In genomic region chr13:42671502-42671901, GRCh38 we compare ENCODE assay signal across 26 cellular contexts.
"Had no signal": no experiment of that assay in that cellular context is flagged by ENCODE, and none has a peak within 500 bp of the region (broad histone marks: within the 10 kb centered on the region; RNA-seq: fewer than 3 reads in every experiment).

No MANE protein-coding gene starts in this region.

- H3K4me1 ChIP-seq: parathyroid adenoma, psoas muscle, right lobe of liver, sigmoid colon, stomach, thyroid gland, tibial nerve, upper lobe of left lung, vagina had no signal

- DNase-seq: naive thymus-derived CD8-positive, alpha-beta T cell; nephron progenitor cell; occipital lobe; ovary; posterior cingulate gyrus; psoas muscle; right lobe of liver; sigmoid colon; small intestine; stimulated activated CD4-positive, alpha-beta T cell treated with anti-CD3 and anti-CD28 coated beads, Interleukin-15, amount 100 ng/mL, for 24 hours; stimulated activated CD4-positive, alpha-beta T cell treated with anti-CD3 and anti-CD28 coated beads, Interleukin-2, amount 100 ng/mL, for 24 hours; stimulated activated CD4-positive, alpha-beta T cell treated with anti-CD3 and anti-CD28 coated beads, Interleukin-2, amount 100 ng/mL, for 48 hours; stimulated activated CD4-positive, alpha-beta T cell treated with anti-CD3 and anti-CD28 coated beads, Interleukin-4, amount 100 ng/mL, for 24 hours; stimulated activated naive B cell treated with anti-CD40 and anti-IgM and Interleukin-4, amounts not matched to agents 10 μg/mL and 1 μg/mL and 100 μg/mL, for 72 hours; stimulated activated naive CD4-positive, alpha-beta T cell treated with Interleukin-2 at 50 U/mL for 16 hours; stomach; thyroid gland; trophoblast cell; upper lobe of left lung had no signal

- H3K9me3 ChIP-seq: ovary, right lobe of liver, sigmoid colon, thoracic aorta, thyroid gland, vagina had no signal

- H3K79me2 ChIP-seq: parathyroid adenoma had no signal

- ATAC-seq: naive thymus-derived CD8-positive, alpha-beta T cell; natural killer cell treated with Interleukin-12 subunit alpha and Interleukin-12 subunit beta and Interleukin-15 and Interleukin-18, amount 100 ng/mL, for 72 hours; psoas muscle; right lobe of liver; stimulated activated effector memory CD8-positive, alpha-beta T cell treated with anti-CD3 and anti-CD28 coated beads, Interleukin-12 subunit alpha, Interleukin-12 subunit beta, amount 100 ng/mL, for 72 hours; stimulated activated naive B cell treated with anti-CD40 and anti-IgM and Interleukin-4, amounts not matched to agents 10 μg/mL and 1 μg/mL and 100 μg/mL, for 72 hours had no signal

- H3K27ac ChIP-seq: ovary, parathyroid adenoma, psoas muscle, right lobe of liver, sigmoid colon, stomach, thoracic aorta, thyroid gland, tibial nerve, upper lobe of left lung, vagina had no signal

- H2AFZ ChIP-seq: parathyroid adenoma had no signal

- FAIRE-seq: small intestine, urothelium cell line had no signal

- H3K27me3 ChIP-seq: ovary, right lobe of liver, sigmoid colon, stomach, thyroid gland, tibial nerve, upper lobe of left lung, vagina had no signal

- H3K9ac ChIP-seq: parathyroid adenoma had no signal

- H3K4me3 ChIP-seq: ovary, psoas muscle, right lobe of liver, sigmoid colon, stomach, thoracic aorta, thyroid gland, tibial nerve, upper lobe of left lung, vagina had no signal

- H3K36me3 ChIP-seq: ovary, right lobe of liver, sigmoid colon, stomach, thoracic aorta, thyroid gland, tibial nerve, upper lobe of left lung, vagina had no signal
